Comparison of ENCODE assay signal across 39 cellular contexts in the genomic region with DNA sequence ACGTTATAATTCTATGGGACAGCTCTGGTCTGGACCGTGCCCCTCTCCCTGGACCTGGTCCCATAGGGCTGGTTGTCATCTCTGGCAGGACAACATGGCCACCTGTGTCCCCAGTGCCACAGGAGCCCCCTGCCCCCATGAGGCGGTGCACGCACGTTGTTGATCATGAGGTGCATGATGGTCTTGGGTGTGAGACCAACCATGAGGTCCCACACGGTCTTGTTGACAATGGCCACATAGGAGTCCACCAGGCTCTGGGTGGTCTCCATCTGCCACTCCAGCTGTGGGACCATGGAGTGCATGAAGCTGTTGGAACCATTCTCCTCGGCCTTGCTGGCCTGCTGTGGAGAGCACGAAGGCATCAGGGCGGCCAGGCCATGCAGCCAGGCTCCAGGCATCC. TPM values are rescaled to one million over a fixed set of nuclear protein-coding genes. Genes with fewer than 3 reads are reported as not detected.
"Had no signal": no experiment of that assay in that cellular context is flagged by ENCODE, and none has a peak within 500 bp of the region (broad histone marks: within the 10 kb centered on the region; RNA-seq: fewer than 3 reads in every experiment).

No MANE protein-coding gene starts in this region.

- DNase-seq: activated CD4-positive, alpha-beta memory T cell treated with anti-CD3 and anti-CD28 coated beads, Interleukin-2, amount 10 ng/mL, durations not matched to agents 7 days and 5 days; activated CD4-positive, alpha-beta T cell treated with anti-CD3 and anti-CD28 coated beads for 1 hour; activated CD4-positive, alpha-beta T cell treated with anti-CD3 and anti-CD28 coated beads for 36 hours; activated CD4-positive, alpha-beta T cell treated with anti-CD3 and anti-CD28 coated beads for 48 hours; activated CD4-positive, alpha-beta T cell treated with anti-CD3 and anti-CD28 coated beads, Interleukin-2, amount 10 ng/mL, durations not matched to agents 7 days and 5 days; activated CD4-positive, alpha-beta T cell treated with anti-CD3 and anti-CD28 coated beads, Interleukin-2, amount 50 U/mL, for 48 hours; activated CD4-positive, CD25-positive, alpha-beta regulatory T cell; activated CD8-positive, alpha-beta memory T cell treated with anti-CD3 and anti-CD28 coated beads for 24 hours; activated CD8-positive, alpha-beta memory T cell treated with anti-CD3 and anti-CD28 coated beads, Interleukin-2, amount 10 ng/mL, durations not matched to agents 7 days and 5 days; activated CD8-positive, alpha-beta memory T cell treated with anti-CD3 and anti-CD28 coated beads, Interleukin-2, amount 50 U/mL, for 48 hours; activated CD8-positive, alpha-beta T cell treated with anti-CD3 and anti-CD28 coated beads, Interleukin-2, amount 10 ng/mL, durations not matched to agents 7 days and 5 days; activated gamma-delta T cell; activated naive CD4-positive, alpha-beta T cell treated with anti-CD3 and anti-CD28 coated beads, Interleukin-2, amount 10 ng/mL, durations not matched to agents 7 days and 5 days; activated naive CD4-positive, alpha-beta T cell treated with Interleukin-2 at 50 U/mL for 16 hours; activated naive CD8-positive, alpha-beta T cell treated with anti-CD3 and anti-CD28 coated beads, Interleukin-2, amount 10 ng/mL, durations not matched to agents 7 days and 5 days; activated naive CD8-positive, alpha-beta T cell treated with anti-CD3 and anti-CD28 coated beads, Interleukin-2, amount 50 U/mL, for 24 hours; activated T-cell treated with anti-CD3 and anti-CD28 coated beads, Interleukin-2, amount 50 U/mL, for 24 hours; activated T-cell treated with anti-CD3 and anti-CD28 coated beads, Interleukin-2, amount 50 U/mL, for 48 hours; amygdala; anterior cingulate cortex; caudate nucleus; SW 1271; T-helper 1 cell; T-helper 2 cell; T-helper 9 cell; WERI-Rb-1 had no signal

- H3K9me3 Mint-ChIP-seq: activated CD4-positive, alpha-beta memory T cell treated with anti-CD3 and anti-CD28 coated beads, Interleukin-2, amount 10 ng/mL, durations not matched to agents 7 days and 5 days; activated CD4-positive, alpha-beta T cell treated with anti-CD3 and anti-CD28 coated beads, Interleukin-2, amount 10 ng/mL, durations not matched to agents 7 days and 5 days; activated naive CD4-positive, alpha-beta T cell treated with anti-CD3 and anti-CD28 coated beads, Interleukin-2, amount 10 ng/mL, durations not matched to agents 7 days and 5 days; activated naive CD4-positive, alpha-beta T cell treated with anti-CD3 and anti-CD28 coated beads, Interleukin-2, amount 50 U/mL, for 24 hours; activated naive CD8-positive, alpha-beta T cell treated with anti-CD3 and anti-CD28 coated beads, Interleukin-2, amount 10 ng/mL, durations not matched to agents 7 days and 5 days; activated naive CD8-positive, alpha-beta T cell treated with anti-CD3 and anti-CD28 coated beads, Interleukin-2, amount 50 U/mL, for 24 hours; activated T-cell treated with anti-CD3 and anti-CD28 coated beads, Interleukin-2, amount 50 U/mL, for 24 hours; activated T-helper 2 cell treated with anti-CD3 and anti-CD28 coated beads, Interferon-gamma antibody, Interleukin-2, Interleukin-4, amounts not matched to agents 10 μg/mL and 5 μg/mL and 100 μg/mL, durations not matched to agents 14 hours and 24 hours and 36 hours; brain; central memory CD8-positive, alpha-beta T cell; T-helper 1 cell treated with Interleukin-12 subunit alpha and Interleukin-12 subunit beta and Interleukin-4 antibody, amounts not matched to agents 30 μg/mL and 1 μg/mL, for 36 hours; T-helper 2 cell treated with Interferon-gamma antibody and Interleukin-4, amounts not matched to agents 5 μg/mL and 100 μg/mL, for 36 hours; WTC11 had no signal

- ATAC-seq: activated CD4-positive, alpha-beta T cell treated with anti-CD3 and anti-CD28 coated beads for 36 hours; activated CD4-positive, CD25-positive, alpha-beta regulatory T cell treated with anti-CD3 and anti-CD28 coated beads, Interleukin-2, amount 50 U/mL, for 24 hours; activated CD8-positive, alpha-beta memory T cell treated with anti-CD3 and anti-CD28 coated beads, Interleukin-2, amount 10 ng/mL, durations not matched to agents 7 days and 5 days; activated CD8-positive, alpha-beta T cell treated with anti-CD3 and anti-CD28 coated beads, Interleukin-2, amount 10 ng/mL, durations not matched to agents 7 days and 5 days; activated naive CD8-positive, alpha-beta T cell treated with anti-CD3 and anti-CD28 coated beads, Interleukin-2, amount 50 U/mL, for 24 hours; WTC11 had no signal

- H3K27ac ChIP-seq: ascending aorta, cardiac muscle cell, WERI-Rb-1 had no signal

- H3K27me3 ChIP-seq: ascending aorta had no signal

- H3K4me3 Mint-ChIP-seq: activated CD4-positive, alpha-beta memory T cell treated with anti-CD3 and anti-CD28 coated beads, Interleukin-2, amount 10 ng/mL, durations not matched to agents 7 days and 5 days; activated CD4-positive, alpha-beta T cell treated with anti-CD3 and anti-CD28 coated beads for 36 hours; activated CD4-positive, alpha-beta T cell treated with anti-CD3 and anti-CD28 coated beads, Interleukin-2, amount 10 ng/mL, durations not matched to agents 7 days and 5 days; activated CD8-positive, alpha-beta memory T cell treated with anti-CD3 and anti-CD28 coated beads, Interleukin-2, amount 10 ng/mL, durations not matched to agents 7 days and 5 days; activated CD8-positive, alpha-beta T cell treated with anti-CD3 and anti-CD28 coated beads, Interleukin-2, amount 10 ng/mL, durations not matched to agents 7 days and 5 days; activated naive CD4-positive, alpha-beta T cell treated with anti-CD3 and anti-CD28 coated beads, Interleukin-2, amount 10 ng/mL, durations not matched to agents 7 days and 5 days; activated naive CD4-positive, alpha-beta T cell treated with anti-CD3 and anti-CD28 coated beads, Interleukin-2, amount 50 U/mL, for 24 hours; activated naive CD8-positive, alpha-beta T cell; activated naive CD8-positive, alpha-beta T cell treated with anti-CD3 and anti-CD28 coated beads, Interleukin-2, amount 10 ng/mL, durations not matched to agents 7 days and 5 days; activated naive CD8-positive, alpha-beta T cell treated with anti-CD3 and anti-CD28 coated beads, Interleukin-2, amount 50 U/mL, for 24 hours; activated T-cell treated with anti-CD3 and anti-CD28 coated beads, Interleukin-2, amount 50 U/mL, for 24 hours; brain; central memory CD8-positive, alpha-beta T cell; T-helper 1 cell treated with Interleukin-12 subunit alpha and Interleukin-12 subunit beta and Interleukin-4 antibody, amounts not matched to agents 30 μg/mL and 1 μg/mL, for 36 hours; T-helper 2 cell treated with Interferon-gamma antibody and Interleukin-4, amounts not matched to agents 5 μg/mL and 100 μg/mL, for 36 hours; WTC11 had no signal

- H3K4me1 Mint-ChIP-seq: activated CD4-positive, alpha-beta T cell treated with anti-CD3 and anti-CD28 coated beads for 36 hours; activated naive CD4-positive, alpha-beta T cell treated with anti-CD3 and anti-CD28 coated beads, Interleukin-2, amount 50 U/mL, for 24 hours; activated naive CD8-positive, alpha-beta T cell treated with anti-CD3 and anti-CD28 coated beads, Interleukin-2, amount 50 U/mL, for 24 hours; brain; central memory CD8-positive, alpha-beta T cell had no signal

- H3K4me1 ChIP-seq: ascending aorta had no signal

- H3K36me3 Mint-ChIP-seq: activated CD8-positive, alpha-beta memory T cell treated with anti-CD3 and anti-CD28 coated beads, Interleukin-2, amount 10 ng/mL, durations not matched to agents 7 days and 5 days; activated naive CD4-positive, alpha-beta T cell treated with anti-CD3 and anti-CD28 coated beads, Interleukin-2, amount 10 ng/mL, durations not matched to agents 7 days and 5 days; activated naive CD4-positive, alpha-beta T cell treated with anti-CD3 and anti-CD28 coated beads, Interleukin-2, amount 50 U/mL, for 24 hours; activated naive CD8-positive, alpha-beta T cell; activated naive CD8-positive, alpha-beta T cell treated with anti-CD3 and anti-CD28 coated beads, Interleukin-2, amount 10 ng/mL, durations not matched to agents 7 days and 5 days; brain; WTC11 had no signal

- H3K9me3 ChIP-seq: ascending aorta had no signal

- H3K36me3 ChIP-seq: ascending aorta, cardiac muscle cell, WERI-Rb-1 had no signal

- H3K4me3 ChIP-seq: ascending aorta, cardiac muscle cell had no signal

- H3K27ac Mint-ChIP-seq: activated CD4-positive, alpha-beta memory T cell treated with anti-CD3 and anti-CD28 coated beads, Interleukin-2, amount 10 ng/mL, durations not matched to agents 7 days and 5 days; activated CD4-positive, alpha-beta T cell treated with anti-CD3 and anti-CD28 coated beads for 36 hours; activated CD4-positive, alpha-beta T cell treated with anti-CD3 and anti-CD28 coated beads, Interleukin-2, amount 10 ng/mL, durations not matched to agents 7 days and 5 days; activated CD8-positive, alpha-beta memory T cell treated with anti-CD3 and anti-CD28 coated beads, Interleukin-2, amount 10 ng/mL, durations not matched to agents 7 days and 5 days; activated CD8-positive, alpha-beta T cell treated with anti-CD3 and anti-CD28 coated beads, Interleukin-2, amount 10 ng/mL, durations not matched to agents 7 days and 5 days; activated naive CD4-positive, alpha-beta T cell treated with anti-CD3 and anti-CD28 coated beads, Interleukin-2, amount 10 ng/mL, durations not matched to agents 7 days and 5 days; activated naive CD4-positive, alpha-beta T cell treated with anti-CD3 and anti-CD28 coated beads, Interleukin-2, amount 50 U/mL, for 24 hours; activated naive CD8-positive, alpha-beta T cell; activated naive CD8-positive, alpha-beta T cell treated with anti-CD3 and anti-CD28 coated beads, Interleukin-2, amount 10 ng/mL, durations not matched to agents 7 days and 5 days; activated naive CD8-positive, alpha-beta T cell treated with anti-CD3 and anti-CD28 coated beads, Interleukin-2, amount 50 U/mL, for 24 hours; activated T-cell treated with anti-CD3 and anti-CD28 coated beads, Interleukin-2, amount 50 U/mL, for 24 hours; activated T-helper 2 cell treated with anti-CD3 and anti-CD28 coated beads, Interferon-gamma antibody, Interleukin-2, Interleukin-4, amounts not matched to agents 10 μg/mL and 5 μg/mL and 100 μg/mL, durations not matched to agents 14 hours and 24 hours and 36 hours; brain; T-helper 1 cell treated with Interleukin-12 subunit alpha and Interleukin-12 subunit beta and Interleukin-4 antibody, amounts not matched to agents 30 μg/mL and 1 μg/mL, for 36 hours; T-helper 2 cell treated with Interferon-gamma antibody and Interleukin-4, amounts not matched to agents 5 μg/mL and 100 μg/mL, for 36 hours; WTC11 had no signal

RNA-seq across cellular contexts. Expression of a gene that starts 19.7 kb away (rescaled TPM):
- total RNA-seq: activated CD4-positive, alpha-beta memory T cell treated with anti-CD3 and anti-CD28 coated beads, Interleukin-2, amount 10 ng/mL, durations not matched to agents 7 days and 5 days; activated CD4-positive, alpha-beta T cell treated with anti-CD3 and anti-CD28 coated beads for 36 hours; activated CD4-positive, alpha-beta T cell treated with anti-CD3 and anti-CD28 coated beads, Interleukin-2, amount 10 ng/mL, durations not matched to agents 7 days and 5 days; activated CD8-positive, alpha-beta T cell treated with anti-CD3 and anti-CD28 coated beads, Interleukin-2, amount 10 ng/mL, durations not matched to agents 7 days and 5 days; activated naive CD8-positive, alpha-beta T cell treated with anti-CD3 and anti-CD28 coated beads, Interleukin-2, amount 10 ng/mL, durations not matched to agents 7 days and 5 days; activated T-helper 2 cell treated with anti-CD3 and anti-CD28 coated beads, Interferon-gamma antibody, Interleukin-2, Interleukin-4, amounts not matched to agents 10 μg/mL and 5 μg/mL and 100 μg/mL, durations not matched to agents 14 hours and 24 hours and 36 hours; ascending aorta; bronchial epithelial cell had no signal
- polyA plus RNA-seq: adipose tissue, cardiac muscle cell had no signal

RNA-seq across cellular contexts. Expression of a gene that starts 44.2 kb away (rescaled TPM):
- total RNA-seq: activated CD4-positive, alpha-beta memory T cell treated with anti-CD3 and anti-CD28 coated beads, Interleukin-2, amount 10 ng/mL, durations not matched to agents 7 days and 5 days; activated CD4-positive, alpha-beta T cell treated with anti-CD3 and anti-CD28 coated beads for 36 hours; activated CD4-positive, alpha-beta T cell treated with anti-CD3 and anti-CD28 coated beads, Interleukin-2, amount 10 ng/mL, durations not matched to agents 7 days and 5 days; activated CD8-positive, alpha-beta memory T cell treated with anti-CD3 and anti-CD28 coated beads, Interleukin-2, amount 10 ng/mL, durations not matched to agents 7 days and 5 days; activated CD8-positive, alpha-beta T cell treated with anti-CD3 and anti-CD28 coated beads, Interleukin-2, amount 10 ng/mL, durations not matched to agents 7 days and 5 days; activated naive CD8-positive, alpha-beta T cell treated with anti-CD3 and anti-CD28 coated beads, Interleukin-2, amount 10 ng/mL, durations not matched to agents 7 days and 5 days; activated T-helper 2 cell treated with anti-CD3 and anti-CD28 coated beads, Interferon-gamma antibody, Interleukin-2, Interleukin-4, amounts not matched to agents 10 μg/mL and 5 μg/mL and 100 μg/mL, durations not matched to agents 14 hours and 24 hours and 36 hours; ascending aorta had no signal
- polyA plus RNA-seq: cardiac muscle cell had no signal
